Comparison of ENCODE assay signal across 23 cellular contexts in genomic region chrX:112874614-112875013, GRCh38. TPM values are rescaled to one million over a fixed set of nuclear protein-coding genes. Genes with fewer than 3 reads are reported as not detected.
DNase-seq lines count a peak whose midpoint lies in the region; ATAC-seq and TF ChIP-seq lines count a peak whose summit lies in the region.
"Had no signal": no experiment of that assay in that cellular context is flagged by ENCODE, and none has a peak within 500 bp of the region (broad histone marks: within the 10 kb centered on the region; RNA-seq: fewer than 3 reads in every experiment).

No MANE protein-coding gene starts in this region.

- H3K9me3 Mint-ChIP-seq in Calu3 (ENCODE audit: low read depth, unreplicated experiment): no peaks in the 10 kb centered on the region
- H3K9me3 Mint-ChIP-seq: activated B cell treated with CpG ODN at 0.5 μM for 24 hours; activated naive CD4-positive, alpha-beta T cell treated with anti-CD3 and anti-CD28 coated beads, Interleukin-2, amount 50 U/mL, for 24 hours; activated T-helper 17 cell treated with anti-CD3 and anti-CD28 coated beads, Interleukin-2, amount 50 U/mL, for 72 hours; stimulated activated naive CD8-positive, alpha-beta T cell treated with anti-CD3 and anti-CD28 coated beads, Interleukin-15, amount 100 ng/mL, for 72 hours had no signal

- CTCF ChIA-PET in Calu3 (lab: Charles Lee): no interaction called here

- H3K27ac Mint-ChIP-seq in Calu3 (ENCODE audit: unreplicated experiment): no peak overlapping the region
- H3K27ac Mint-ChIP-seq: activated B cell treated with CpG ODN at 0.5 μM for 24 hours; activated naive CD4-positive, alpha-beta T cell treated with anti-CD3 and anti-CD28 coated beads, Interleukin-2, amount 50 U/mL, for 24 hours; activated T-helper 17 cell treated with anti-CD3 and anti-CD28 coated beads, Interleukin-2, amount 50 U/mL, for 72 hours; stimulated activated naive CD8-positive, alpha-beta T cell treated with anti-CD3 and anti-CD28 coated beads, Interleukin-15, amount 100 ng/mL, for 72 hours had no signal

- intact Hi-C loops in Calu3 (cut with micrococcal nuclease; ENCODE audit: unreplicated experiment): loop anchor here (10.0 kb wide), 1 partner anchor 1200 kb away; no protein-coding TSS in a partner anchor

- DNase-seq in pons (ENCODE audit: low spot score) (peak; percentile 6), Calu3 (no peak), dermis blood vessel endothelial cell (no peak)
- DNase-seq in activated CD4-positive, alpha-beta T cell treated with anti-CD3 and anti-CD28 coated beads for 48 hours: no peak
- DNase-seq in effector CD8-positive, alpha-beta T cell (lab: John Stamatoyannopoulos, UW): no peak
- DNase-seq: activated B cell treated with CpG ODN at 0.5 μM for 24 hours; activated CD4-positive, alpha-beta T cell treated with anti-CD3 and anti-CD28 coated beads, Interleukin-2, amount 50 U/mL, for 48 hours; activated CD8-positive, alpha-beta memory T cell treated with anti-CD3 and anti-CD28 coated beads, Interleukin-2, amount 50 U/mL, for 48 hours; esophagus squamous epithelium; GOT3; left colon; mesendoderm; NCI-H1092; NCI-H1930; psoas muscle; Right ventricle myocardium superior; stimulated activated naive CD8-positive, alpha-beta T cell treated with anti-CD3 and anti-CD28 coated beads, Interleukin-15, amount 100 ng/mL, for 72 hours; thyroid gland had no signal

- no peaks in the 10 kb centered on the region for H3K27me3 Mint-ChIP-seq in Calu3 (ENCODE audit: unreplicated experiment)
- H3K27me3 Mint-ChIP-seq: activated B cell treated with CpG ODN at 0.5 μM for 24 hours; activated naive CD4-positive, alpha-beta T cell treated with anti-CD3 and anti-CD28 coated beads, Interleukin-2, amount 50 U/mL, for 24 hours; activated T-helper 17 cell treated with anti-CD3 and anti-CD28 coated beads, Interleukin-2, amount 50 U/mL, for 72 hours; stimulated activated naive CD8-positive, alpha-beta T cell treated with anti-CD3 and anti-CD28 coated beads, Interleukin-15, amount 100 ng/mL, for 72 hours had no signal

- BruUV-seq in Calu3 (replicated peaks; lab: Mats Ljungman, UMichigan): no TSS peak

- no peak overlapping the region for H3K4me3 Mint-ChIP-seq in Calu3 (ENCODE audit: low read depth, unreplicated experiment)
- H3K4me3 Mint-ChIP-seq: activated B cell treated with CpG ODN at 0.5 μM for 24 hours; activated naive CD4-positive, alpha-beta T cell treated with anti-CD3 and anti-CD28 coated beads, Interleukin-2, amount 50 U/mL, for 24 hours; activated T-helper 17 cell treated with anti-CD3 and anti-CD28 coated beads, Interleukin-2, amount 50 U/mL, for 72 hours; stimulated activated naive CD8-positive, alpha-beta T cell treated with anti-CD3 and anti-CD28 coated beads, Interleukin-15, amount 100 ng/mL, for 72 hours had no signal

- no peaks in the 10 kb centered on the region for H3K36me3 Mint-ChIP-seq in Calu3 (ENCODE audit: insufficient read depth, unreplicated experiment)
- H3K36me3 Mint-ChIP-seq: activated naive CD4-positive, alpha-beta T cell treated with anti-CD3 and anti-CD28 coated beads, Interleukin-2, amount 50 U/mL, for 24 hours had no signal

- TF ChIP-seq CTCF in Calu3 (IDR thresholded peaks at IDR 0.05; ENCODE audit: unreplicated experiment): no peak

- H3K4me1 Mint-ChIP-seq in Calu3 (ENCODE audit: low read depth, unreplicated experiment): no peaks in the 10 kb centered on the region
- H3K4me1 Mint-ChIP-seq: activated B cell treated with CpG ODN at 0.5 μM for 24 hours; activated naive CD4-positive, alpha-beta T cell treated with anti-CD3 and anti-CD28 coated beads, Interleukin-2, amount 50 U/mL, for 24 hours; activated T-helper 17 cell treated with anti-CD3 and anti-CD28 coated beads, Interleukin-2, amount 50 U/mL, for 72 hours; stimulated activated naive CD8-positive, alpha-beta T cell treated with anti-CD3 and anti-CD28 coated beads, Interleukin-15, amount 100 ng/mL, for 72 hours had no signal

- ATAC-seq in GM19035 (IDR thresholded peaks at IDR 0.05; ENCODE audit: unreplicated experiment) (peak; percentile 42), HG02798 (IDR thresholded peaks at IDR 0.05; ENCODE audit: poor library complexity, unreplicated experiment) (peak; percentile 42), HG03520 (IDR thresholded peaks at IDR 0.05; ENCODE audit: unreplicated experiment) (peak; percentile 59)
- ATAC-seq: activated T-helper 17 cell treated with anti-CD3 and anti-CD28 coated beads, Interleukin-2, amount 50 U/mL, for 72 hours; left colon; psoas muscle; stimulated activated naive CD8-positive, alpha-beta T cell treated with anti-CD3 and anti-CD28 coated beads, Interleukin-15, amount 100 ng/mL, for 72 hours had no signal

RNA-seq across cellular contexts. Expression of gene AMOT, which starts 34.0 kb away (rescaled TPM):
- 10.3 and 16.2 TPM in 2 replicates for total RNA-seq in Calu3 (2022)
- 2.0 and 7.1 TPM in 2 replicates for total RNA-seq in dermis blood vessel endothelial cell
